1 cellular context compared by ENCODE assay signal in the genomic region with DNA sequence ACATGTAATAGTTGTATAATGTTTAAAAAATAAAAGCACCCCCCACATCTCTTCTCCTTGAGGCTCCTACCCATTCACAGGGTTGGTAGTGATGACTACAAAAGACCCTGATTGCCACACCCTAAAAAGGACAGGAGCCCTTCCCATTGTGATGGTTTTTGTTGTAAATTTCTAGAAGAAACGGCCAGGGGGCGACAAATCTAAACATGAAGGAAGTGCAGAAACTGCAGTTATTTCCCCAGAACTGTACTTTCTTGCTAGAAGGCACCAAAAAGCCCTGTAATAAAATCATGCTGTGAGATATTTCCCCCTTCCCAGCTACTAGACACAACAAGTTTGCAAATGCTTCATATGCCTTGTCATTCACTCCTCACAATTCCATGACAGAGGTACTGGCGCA.
TF ChIP-seq lines count a peak whose summit lies in the region.

No MANE protein-coding gene starts in this region.

TF ChIP-seq in GM23338, 12 proteins besides CTCF, POLR2A, EP300 and RAD21 (continued from another document):
- TF ChIP-seq, protein P1, sequence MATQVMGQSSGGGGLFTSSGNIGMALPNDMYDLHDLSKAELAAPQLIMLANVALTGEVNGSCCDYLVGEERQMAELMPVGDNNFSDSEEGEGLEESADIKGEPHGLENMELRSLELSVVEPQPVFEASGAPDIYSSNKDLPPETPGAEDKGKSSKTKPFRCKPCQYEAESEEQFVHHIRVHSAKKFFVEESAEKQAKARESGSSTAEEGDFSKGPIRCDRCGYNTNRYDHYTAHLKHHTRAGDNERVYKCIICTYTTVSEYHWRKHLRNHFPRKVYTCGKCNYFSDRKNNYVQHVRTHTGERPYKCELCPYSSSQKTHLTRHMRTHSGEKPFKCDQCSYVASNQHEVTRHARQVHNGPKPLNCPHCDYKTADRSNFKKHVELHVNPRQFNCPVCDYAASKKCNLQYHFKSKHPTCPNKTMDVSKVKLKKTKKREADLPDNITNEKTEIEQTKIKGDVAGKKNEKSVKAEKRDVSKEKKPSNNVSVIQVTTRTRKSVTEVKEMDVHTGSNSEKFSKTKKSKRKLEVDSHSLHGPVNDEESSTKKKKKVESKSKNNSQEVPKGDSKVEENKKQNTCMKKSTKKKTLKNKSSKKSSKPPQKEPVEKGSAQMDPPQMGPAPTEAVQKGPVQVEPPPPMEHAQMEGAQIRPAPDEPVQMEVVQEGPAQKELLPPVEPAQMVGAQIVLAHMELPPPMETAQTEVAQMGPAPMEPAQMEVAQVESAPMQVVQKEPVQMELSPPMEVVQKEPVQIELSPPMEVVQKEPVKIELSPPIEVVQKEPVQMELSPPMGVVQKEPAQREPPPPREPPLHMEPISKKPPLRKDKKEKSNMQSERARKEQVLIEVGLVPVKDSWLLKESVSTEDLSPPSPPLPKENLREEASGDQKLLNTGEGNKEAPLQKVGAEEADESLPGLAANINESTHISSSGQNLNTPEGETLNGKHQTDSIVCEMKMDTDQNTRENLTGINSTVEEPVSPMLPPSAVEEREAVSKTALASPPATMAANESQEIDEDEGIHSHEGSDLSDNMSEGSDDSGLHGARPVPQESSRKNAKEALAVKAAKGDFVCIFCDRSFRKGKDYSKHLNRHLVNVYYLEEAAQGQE (IDR thresholded peaks at IDR 0.05; ENCODE audit: unreplicated experiment) = no peak
